Comparison of ENCODE assay signal across 12 cellular contexts in genomic region chr2:111100087-111100764, GRCh38. TPM values are rescaled to one million over a fixed set of nuclear protein-coding genes. Genes with fewer than 3 reads are reported as not detected.
DNase-seq lines count a peak whose midpoint lies in the region; ATAC-seq and TF ChIP-seq lines count a peak whose summit lies in the region.
"Had no signal": no experiment of that assay in that cellular context is flagged by ENCODE, and none has a peak within 500 bp of the region (broad histone marks: within the 10 kb centered on the region; RNA-seq: fewer than 3 reads in every experiment).

No MANE protein-coding gene starts in this region.

- H3K36me3 Mint-ChIP-seq in activated T-helper 1 cell treated with anti-CD3 and anti-CD28 coated beads, Interleukin-12 subunit alpha, Interleukin-12 subunit beta, Interleukin-2, Interleukin-4 antibody, amounts not matched to agents 30 ng/mL and 10 ng/mL and 1 ng/mL, durations not matched to agents 14 hours and 24 hours and 36 hours (ENCODE audit: low read depth): no peaks in the 10 kb centered on the region
- H3K36me3 Mint-ChIP-seq in naive thymus-derived CD8-positive, alpha-beta T cell: no peaks in the 10 kb centered on the region
- H3K36me3 Mint-ChIP-seq: IgD-negative memory B cell had no signal

- TF ChIP-seq POLR2A in body of pancreas (IDR thresholded peaks at IDR 0.05): no peak

- H3K27ac Mint-ChIP-seq in activated T-helper 1 cell treated with anti-CD3 and anti-CD28 coated beads, Interleukin-12 subunit alpha, Interleukin-12 subunit beta, Interleukin-2, Interleukin-4 antibody, amounts not matched to agents 30 ng/mL and 10 ng/mL and 1 ng/mL, durations not matched to agents 14 hours and 24 hours and 36 hours: peak overlapping the region; percentile 10
- peak overlapping the region in 1 of 10 donors; percentile 8 for H3K27ac Mint-ChIP-seq in naive thymus-derived CD8-positive, alpha-beta T cell
- H3K27ac Mint-ChIP-seq: IgD-negative memory B cell; naive thymus-derived CD4-positive, alpha-beta T cell had no signal

- WGBS in body of pancreas, 2 donors: 78 to 84% methylated on average over 5 of the region's 5 CpGs

- no peaks in the 10 kb centered on the region for H3K9me3 ChIP-seq in body of pancreas

- H3K9me3 Mint-ChIP-seq in activated T-helper 1 cell treated with anti-CD3 and anti-CD28 coated beads, Interleukin-12 subunit alpha, Interleukin-12 subunit beta, Interleukin-2, Interleukin-4 antibody, amounts not matched to agents 30 ng/mL and 10 ng/mL and 1 ng/mL, durations not matched to agents 14 hours and 24 hours and 36 hours: peaks cover 10% of the 10 kb centered on the region
- H3K9me3 Mint-ChIP-seq in naive thymus-derived CD8-positive, alpha-beta T cell: no peaks in the 10 kb centered on the region
- H3K9me3 Mint-ChIP-seq: IgD-negative memory B cell; naive thymus-derived CD4-positive, alpha-beta T cell had no signal

- H3K4me3 ChIP-seq in body of pancreas: no peak overlapping the region

- H3K4me1 Mint-ChIP-seq in activated T-helper 1 cell treated with anti-CD3 and anti-CD28 coated beads, Interleukin-12 subunit alpha, Interleukin-12 subunit beta, Interleukin-2, Interleukin-4 antibody, amounts not matched to agents 30 ng/mL and 10 ng/mL and 1 ng/mL, durations not matched to agents 14 hours and 24 hours and 36 hours (ENCODE audit: low read depth): peaks cover 15% of the 10 kb centered on the region
- H3K4me1 Mint-ChIP-seq in naive thymus-derived CD8-positive, alpha-beta T cell: peaks cover 0 to 12% (median 10%) of the 10 kb centered on the region in 4 donors

- H3K27me3 Mint-ChIP-seq in activated T-helper 1 cell treated with anti-CD3 and anti-CD28 coated beads, Interleukin-12 subunit alpha, Interleukin-12 subunit beta, Interleukin-2, Interleukin-4 antibody, amounts not matched to agents 30 ng/mL and 10 ng/mL and 1 ng/mL, durations not matched to agents 14 hours and 24 hours and 36 hours (ENCODE audit: insufficient read depth): peaks cover 43% of the 10 kb centered on the region
- no peaks in the 10 kb centered on the region for H3K27me3 Mint-ChIP-seq in naive thymus-derived CD8-positive, alpha-beta T cell
- H3K27me3 Mint-ChIP-seq: IgD-negative memory B cell had no signal

- ATAC-seq in GM18511 (IDR thresholded peaks at IDR 0.05; ENCODE audit: unreplicated experiment) (peak; percentile 28), GM19395 (IDR thresholded peaks at IDR 0.05; ENCODE audit: unreplicated experiment) (peak; percentile 25), HG03066 (IDR thresholded peaks at IDR 0.05; ENCODE audit: low read depth, unreplicated experiment) (peak; percentile 15), body of pancreas (no peak)
- no peak for ATAC-seq in naive thymus-derived CD8-positive, alpha-beta T cell

- no peaks in the 10 kb centered on the region for H3K4me1 ChIP-seq in body of pancreas

- intact Hi-C loops in activated T-helper 1 cell treated with anti-CD3 and anti-CD28 coated beads, Interleukin-12 subunit alpha, Interleukin-12 subunit beta, Interleukin-2, Interleukin-4 antibody, amounts not matched to agents 30 ng/mL and 10 ng/mL and 1 ng/mL, durations not matched to agents 14 hours and 24 hours and 36 hours (cut with micrococcal nuclease): no loop called here
- intact Hi-C loops in body of pancreas (cut with DNase I): loop anchor here (10.0 kb wide), 1 partner anchor 615 kb away; no protein-coding TSS in a partner anchor

- no peak overlapping the region for H3K4me3 Mint-ChIP-seq in activated T-helper 1 cell treated with anti-CD3 and anti-CD28 coated beads, Interleukin-12 subunit alpha, Interleukin-12 subunit beta, Interleukin-2, Interleukin-4 antibody, amounts not matched to agents 30 ng/mL and 10 ng/mL and 1 ng/mL, durations not matched to agents 14 hours and 24 hours and 36 hours
- H3K4me3 Mint-ChIP-seq in naive thymus-derived CD8-positive, alpha-beta T cell: no peak overlapping the region

- no peak for DNase-seq in activated T-helper 1 cell treated with anti-CD3 and anti-CD28 coated beads, Interleukin-12 subunit alpha, Interleukin-12 subunit beta, Interleukin-2, Interleukin-4 antibody, amounts not matched to agents 30 ng/mL and 10 ng/mL and 1 ng/mL, durations not matched to agents 14 hours and 24 hours and 36 hours (ENCODE audit: low spot score)
- DNase-seq in body of pancreas (no peak), HK-2 (ENCODE audit: unreplicated experiment) (no peak), SKM-1 treated with dmso at 0.1 percent for 144 hours (lab: John Stamatoyannopoulos, UW; ENCODE audit: unreplicated experiment) (no peak)
- DNase-seq in naive thymus-derived CD8-positive, alpha-beta T cell: no peak
- DNase-seq: activated naive CD4-positive, alpha-beta T cell treated with anti-CD3 and anti-CD28 coated beads, Interleukin-2, amount 50 U/mL, for 16 hours; DMS 273 treated with DMSO at 0.1 percent for 48 hours; naive thymus-derived CD4-positive, alpha-beta T cell had no signal

- POLR2A ChIA-PET in naive thymus-derived CD8-positive, alpha-beta T cell (lab: Charles Lee): no interaction called here

- no peak for TF ChIP-seq CTCF in body of pancreas (IDR thresholded peaks at IDR 0.05)

- no peaks in the 10 kb centered on the region for H3K27me3 ChIP-seq in body of pancreas

- H3K36me3 ChIP-seq in body of pancreas (replicated peaks in 1 of 2; ENCODE audit: insufficient read depth in 1 of 2, low read depth in 2 of 2): no peaks in the 10 kb centered on the region

- H3K27ac ChIP-seq in body of pancreas: no peak overlapping the region

RNA-seq across cellular contexts. Expression of gene BCL2L11, which starts 20.5 kb away (rescaled TPM):
- 335 and 347 TPM in 2 replicates for total RNA-seq in activated T-helper 1 cell treated with anti-CD3 and anti-CD28 coated beads, Interleukin-12 subunit alpha, Interleukin-12 subunit beta, Interleukin-2, Interleukin-4 antibody, amounts not matched to agents 30 ng/mL and 10 ng/mL and 1 ng/mL, durations not matched to agents 14 hours and 24 hours and 36 hours
- total RNA-seq in body of pancreas: 10 to 100 TPM; 10.9 to 18.7 TPM
- 10 to 100 TPM; 36.0 to 39.8 TPM for total RNA-seq in naive thymus-derived CD8-positive, alpha-beta T cell
- polyA plus RNA-seq in naive thymus-derived CD8-positive, alpha-beta T cell: 10 to 100 TPM in 2 of 3 donors, 1 to 10 TPM in 1; 8.7 to 16.2 (median 10.4) TPM

Comparison
In these comparisons a context has a peak if more than half of its experiments do, and no peak if none do; other contexts are left out.
1. ATAC-seq: peak in GM18511 (single experiment), GM19395 (single experiment) and HG03066 (single experiment); none in body of pancreas (single experiment) and naive thymus-derived CD8-positive, alpha-beta T cell (0 of 2).